In the genomic region with DNA sequence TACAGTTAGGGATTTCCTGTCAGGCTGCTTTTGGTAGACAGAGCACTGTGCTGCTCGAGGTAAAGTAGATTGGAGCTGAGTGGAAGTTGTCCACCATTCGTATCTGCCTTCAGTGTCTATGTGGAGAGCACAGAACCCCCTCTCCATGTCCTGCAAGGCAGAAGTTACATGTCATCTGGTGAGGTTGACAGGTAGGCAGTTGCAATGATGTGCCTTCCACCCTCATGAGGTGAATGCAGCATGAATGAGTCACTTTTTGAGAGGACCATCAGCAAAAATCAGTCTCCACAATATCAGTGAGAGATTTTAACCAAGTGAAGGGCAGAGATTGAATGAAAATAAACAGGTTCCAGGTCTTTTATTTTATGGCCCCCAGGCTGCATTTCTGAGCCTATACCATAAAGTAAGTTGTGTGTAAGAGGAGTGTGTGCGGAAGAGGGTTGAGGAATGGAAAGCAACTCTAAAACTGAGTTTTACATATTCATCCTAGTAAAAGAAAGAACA, we compare ENCODE assay signal across 16 cellular contexts. TPM values are rescaled to one million over a fixed set of nuclear protein-coding genes. Genes with fewer than 3 reads are reported as not detected.
"Had no signal": no experiment of that assay in that cellular context is flagged by ENCODE, and none has a peak within 500 bp of the region (broad histone marks: within the 10 kb centered on the region; RNA-seq: fewer than 3 reads in every experiment).

No MANE protein-coding gene starts in this region.

- H3K9me3 Mint-ChIP-seq: activated naive CD4-positive, alpha-beta T cell treated with anti-CD3 and anti-CD28 coated beads, Interleukin-2, amount 50 U/mL, for 24 hours; naive B cell; T-helper 1 cell treated with Interleukin-12 subunit alpha and Interleukin-12 subunit beta and Interleukin-4 antibody, amounts not matched to agents 30 μg/mL and 1 μg/mL, for 36 hours had no signal

- H3K36me3 ChIP-seq: transverse colon had no signal

- H3K27ac Mint-ChIP-seq: activated naive CD4-positive, alpha-beta T cell treated with anti-CD3 and anti-CD28 coated beads, Interleukin-2, amount 50 U/mL, for 24 hours; T-helper 1 cell treated with Interleukin-12 subunit alpha and Interleukin-12 subunit beta and Interleukin-4 antibody, amounts not matched to agents 30 μg/mL and 1 μg/mL, for 36 hours had no signal

- H3K36me3 Mint-ChIP-seq: activated naive CD4-positive, alpha-beta T cell treated with anti-CD3 and anti-CD28 coated beads, Interleukin-2, amount 50 U/mL, for 24 hours; naive B cell had no signal

- H3K27ac ChIP-seq: body of pancreas, hepatocyte, psoas muscle, transverse colon had no signal

- H3K4me3 Mint-ChIP-seq: activated naive CD4-positive, alpha-beta T cell treated with anti-CD3 and anti-CD28 coated beads, Interleukin-2, amount 50 U/mL, for 24 hours; naive B cell; T-helper 1 cell treated with Interleukin-12 subunit alpha and Interleukin-12 subunit beta and Interleukin-4 antibody, amounts not matched to agents 30 μg/mL and 1 μg/mL, for 36 hours had no signal

- H3K79me2 ChIP-seq: hepatocyte had no signal

- H3K4me1 Mint-ChIP-seq: activated naive CD4-positive, alpha-beta T cell treated with anti-CD3 and anti-CD28 coated beads, Interleukin-2, amount 50 U/mL, for 24 hours had no signal

- ATAC-seq: body of pancreas, psoas muscle, sciatic nerve had no signal

- H3K4me1 ChIP-seq: body of pancreas, psoas muscle, transverse colon had no signal

- H3K4me3 ChIP-seq: body of pancreas, hepatocyte, psoas muscle, transverse colon had no signal

- H3K27me3 ChIP-seq: hepatocyte had no signal

- DNase-seq: activated CD4-positive, CD25-positive, alpha-beta regulatory T cell; activated T-cell treated with anti-CD3 and anti-CD28 coated beads, Interleukin-2, amount 50 U/mL, for 1 hour; body of pancreas; erythroblast; kidney; naive B cell; psoas muscle; stimulated activated CD4-positive, alpha-beta T cell treated with anti-CD3 and anti-CD28 coated beads, Interleukin-2, amount 100 ng/mL, for 24 hours; stimulated activated naive CD4-positive, alpha-beta T cell; substantia nigra; transverse colon had no signal

- H3K9me3 ChIP-seq: body of pancreas, psoas muscle, transverse colon had no signal

RNA-seq across cellular contexts. Expression of gene TRAPPC3L, which starts 16.0 kb away (rescaled TPM):
- total RNA-seq: body of pancreas, kidney, psoas muscle, transverse colon had no signal

RNA-seq across cellular contexts. Expression of gene CALHM4, which starts 24.0 kb away (rescaled TPM):
- total RNA-seq: body of pancreas, hepatocyte, kidney, liver, sciatic nerve, transverse colon had no signal
- polyA plus RNA-seq: hepatocyte, liver had no signal
